1 cellular context compared by ENCODE assay signal in genomic region chr1:239914827-239915231, GRCh38.
TF ChIP-seq lines count a peak whose summit lies in the region.

No MANE protein-coding gene starts in this region.

TF ChIP-seq in IMR-90, 13 proteins besides CTCF, POLR2A, EP300 and RAD21 (continued from another document):
- TF ChIP-seq ELK1 (IDR thresholded peaks at IDR 0.05; ENCODE audit: borderline replicate concordance, low read depth, low read length) (no peak), USF2 (IDR thresholded peaks at IDR 0.05; ENCODE audit: low read depth, low read length) (no peak)
